13 cellular contexts compared by ENCODE assay signal in the genomic region with DNA sequence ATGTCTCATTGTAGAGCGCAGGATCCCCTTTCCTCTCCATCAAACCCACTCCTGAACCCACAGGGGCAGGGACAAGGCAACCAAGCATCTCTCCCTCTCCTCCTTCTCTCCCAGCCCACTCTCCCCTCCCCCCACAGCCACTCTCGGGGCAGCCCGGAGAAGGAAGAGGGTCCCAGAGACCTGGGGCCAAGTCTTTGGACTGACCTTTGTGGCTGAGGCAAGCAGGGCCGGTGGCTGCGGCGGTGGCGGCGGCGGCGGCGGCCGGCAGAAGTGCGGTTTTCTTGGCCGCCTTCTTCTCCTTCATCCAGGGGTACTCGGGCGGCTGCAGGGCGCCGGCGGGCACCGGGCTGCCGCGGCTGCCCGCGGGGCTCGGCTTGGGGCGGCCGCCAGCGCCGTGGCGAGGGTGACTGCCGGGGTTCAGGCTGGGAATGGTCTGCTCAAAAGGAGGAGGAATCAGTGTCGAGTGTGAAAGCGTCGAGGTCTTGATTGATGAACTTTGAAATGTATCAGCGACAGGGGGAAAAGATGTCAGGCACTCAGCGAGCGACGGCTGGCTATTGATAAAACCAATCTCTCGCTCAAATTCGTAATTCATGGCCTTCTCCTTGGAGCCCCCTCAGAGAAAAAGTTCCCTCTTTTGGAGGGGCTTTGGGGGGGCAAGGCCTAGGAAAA. TPM values are rescaled to one million over a fixed set of nuclear protein-coding genes. Genes with fewer than 3 reads are reported as not detected.
DNase-seq lines count a peak whose midpoint lies in the region; ATAC-seq, FAIRE-seq and TF ChIP-seq lines count a peak whose summit lies in the region.
"Had no signal": no experiment of that assay in that cellular context is flagged by ENCODE, and none has a peak within 500 bp of the region (broad histone marks: within the 10 kb centered on the region; RNA-seq: fewer than 3 reads in every experiment).

No MANE protein-coding gene starts in this region.

- in situ Hi-C loops in mammary epithelial cell (cut with MboI; ENCODE audit: low sequenced_read_pairs in 2 of 2) = loop anchor here in 1 of 2 donors (5.0 kb wide), 2 partner anchors 40 to 245 kb away; a partner anchor contains a TSS

- H3K9ac ChIP-seq in mammary epithelial cell (ENCODE audit: insufficient read depth, low read length) = peak overlapping the region; percentile 97
- H3K9ac ChIP-seq in stomach smooth muscle (ENCODE audit: low read length in 2 of 2) = peak overlapping the region; percentile 90 to 92
- no peak overlapping the region for H3K9ac ChIP-seq in MM.1S (ENCODE audit: low read length)

- H3K4me2 ChIP-seq in mammary epithelial cell (ENCODE audit: insufficient read depth, low read depth, low read length) = peak overlapping the region; percentile 87
- H3K4me2 ChIP-seq in MM.1S (ENCODE audit: low read depth, low read length) = no peak overlapping the region

- peak overlapping the region; percentile 50 to 82 (median 57) for H3K4me3 ChIP-seq in mammary epithelial cell (replicated peaks in 1 of 3; ENCODE audit: insufficient read depth in 1 of 3, low read depth in 2 of 3, low read length in 3 of 3)
- peak overlapping the region; percentile 24 to 33 for H3K4me3 ChIP-seq in left lung
- H3K4me3 ChIP-seq in stomach smooth muscle (ENCODE audit: low read length in 2 of 2) = peak overlapping the region; percentile 96 to 97
- no peak overlapping the region for H3K4me3 ChIP-seq in MM.1S (ENCODE audit: low read length)
- H3K4me3 ChIP-seq: K562 had no signal

- H3K4me1 ChIP-seq in mammary epithelial cell (ENCODE audit: insufficient read depth, low read length) (peaks cover 59% of the 10 kb centered on the region), left lung (peaks cover 14 to 58% of the 10 kb centered on the region in 2 donors), stomach smooth muscle (ENCODE audit: control insufficient read depth, insufficient read depth, low read length) (peaks cover 46% of the 10 kb centered on the region), MM.1S (ENCODE audit: low read length) (no peaks in the 10 kb centered on the region)

- no peaks in the 10 kb centered on the region for H3F3A ChIP-seq in MM.1S (ENCODE audit: insufficient read depth, low read length)

- no peaks in the 10 kb centered on the region for H3K9me3 ChIP-seq in mammary epithelial cell (replicated peaks; ENCODE audit: insufficient read depth, low read length)
- H3K9me3 ChIP-seq in left lung = no peaks in the 10 kb centered on the region
- H3K9me3 ChIP-seq in stomach smooth muscle (ENCODE audit: control insufficient read depth in 2 of 2, low read length in 2 of 2) = no peaks in the 10 kb centered on the region
- no peaks in the 10 kb centered on the region for H3K9me3 ChIP-seq in MM.1S (replicated peaks; ENCODE audit: insufficient read depth, low read length)
- H3K9me3 ChIP-seq: gastrocnemius medialis had no signal

- FAIRE-seq in RCC 7860 (lab: Jason Lieb, UNC) = no peak
- FAIRE-seq: K562 had no signal

- peak; percentile 30 for DNase-seq in RCC 7860 (ENCODE audit: low spot score)
- DNase-seq in mammary epithelial cell = no peak
- peak in 1 of 2 donors; percentile 80 for DNase-seq in left lung
- DNase-seq in MM.1S = no peak
- no peak for DNase-seq in occipital lobe (lab: John Stamatoyannopoulos, UW)
- no peak for DNase-seq in NK-92 treated with Interleukin-12 subunit alpha and Interleukin-12 subunit beta, amount 100 ng/mL, for 24 hours (lab: John Stamatoyannopoulos, UW)
- DNase-seq in NK-92 (lab: John Stamatoyannopoulos, UW; ENCODE audit: unreplicated experiment) = no peak
- DNase-seq: activated naive CD8-positive, alpha-beta T cell treated with anti-CD3 and anti-CD28 coated beads, Interleukin-2, amount 10 ng/mL, durations not matched to agents 7 days and 5 days; gastrocnemius medialis; GDM1; NCI-H748 treated with DMSO at 0.1 percent for 48 hours had no signal

- no peak for ATAC-seq in left lung
- ATAC-seq: gastrocnemius medialis, K562 had no signal

- no TSS peak for BruUV-seq in mammary epithelial cell (replicated peaks; lab: Mats Ljungman, UMichigan)

- H3K9me2 ChIP-seq in MM.1S (replicated peaks; ENCODE audit: insufficient read depth, low read length) = no peaks in the 10 kb centered on the region

- H4K20me1 ChIP-seq in mammary epithelial cell (ENCODE audit: insufficient read depth, low read length) (no peaks in the 10 kb centered on the region), MM.1S (ENCODE audit: insufficient read depth, low read length) (no peaks in the 10 kb centered on the region)

- dilution Hi-C loops in mammary epithelial cell (cut with HindIII; ENCODE audit: low sequenced_read_pairs) = no loop called here

- H3K27ac ChIP-seq in mammary epithelial cell (ENCODE audit: insufficient read depth, low read depth, low read length) (peak overlapping the region; percentile 97), left lung (peak overlapping the region; percentile 70 to 90), stomach smooth muscle (ENCODE audit: low read length) (peak overlapping the region; percentile 97), MM.1S (ENCODE audit: low read length) (no peak overlapping the region)

- no peak for TF ChIP-seq CTCF in mammary epithelial cell (conservative IDR thresholded peaks at IDR 0.05 in 1 of 2, IDR thresholded peaks at IDR 0.05 in 1 of 2; ENCODE audit: extremely low read depth in 1 of 2, insufficient read depth in 1 of 2, low read depth in 1 of 2, low read length in 2 of 2)
- TF ChIP-seq CTCF in left lung (IDR thresholded peaks at IDR 0.05) = no peak
- TF ChIP-seq CTCF in MM.1S (IDR thresholded peaks at IDR 0.05; ENCODE audit: low read length) = no peak

- WGBS in mammary epithelial cell (ENCODE audit: low coverage, missing lambda C conversion rate) = 2% methylated on average over 20 of the region's 40 CpGs

- intact Hi-C loops in mammary epithelial cell (cut with micrococcal nuclease) (loop anchor here (1.0 kb wide), 1 partner anchor 11 kb away; no protein-coding TSS in a partner anchor), left lung (cut with DNase I) (no loop called here)

- H2AFZ ChIP-seq in mammary epithelial cell (ENCODE audit: low read depth, low read length) = peak overlapping the region; percentile 17
- H2AFZ ChIP-seq in MM.1S (ENCODE audit: low read length) = no peak overlapping the region

- peaks cover 90% of the 10 kb centered on the region for H3K79me2 ChIP-seq in mammary epithelial cell (ENCODE audit: insufficient read depth, low read length)
- H3K79me2 ChIP-seq in MM.1S (ENCODE audit: low read length) = no peaks in the 10 kb centered on the region

- H3K36me3 ChIP-seq in mammary epithelial cell (ENCODE audit: insufficient read depth, low read length) = no peaks in the 10 kb centered on the region
- H3K36me3 ChIP-seq in left lung = peaks cover 0 to 6% of the 10 kb centered on the region in 2 donors
- H3K36me3 ChIP-seq in stomach smooth muscle (ENCODE audit: control insufficient read depth in 2 of 2, insufficient read depth in 2 of 2, low read length in 2 of 2) = no peaks in the 10 kb centered on the region
- H3K36me3 ChIP-seq in MM.1S (replicated peaks; ENCODE audit: insufficient read depth, low read length) = no peaks in the 10 kb centered on the region
- H3K36me3 ChIP-seq: gastrocnemius medialis had no signal

- H3K27me3 ChIP-seq in mammary epithelial cell (ENCODE audit: insufficient read depth, low read length) (no peaks in the 10 kb centered on the region), left lung (peaks cover 35 to 100% of the 10 kb centered on the region in 2 donors), stomach smooth muscle (ENCODE audit: control insufficient read depth in 1 of 2, insufficient read depth in 2 of 2, low read length in 2 of 2) (no peaks in the 10 kb centered on the region), MM.1S (replicated peaks; ENCODE audit: insufficient read depth, low read length) (peaks cover 49% of the 10 kb centered on the region)
- H3K27me3 ChIP-seq: gastrocnemius medialis had no signal

- CTCF ChIA-PET in mammary epithelial cell (lab: Charles Lee; ENCODE audit: low non-redundant PET) = no interaction called here

RNA-seq across cellular contexts. Expression of a gene that starts 0.4 kb away (rescaled TPM):
- total RNA-seq in mammary epithelial cell (1 to 10 TPM in 1 of 2 donors, under 1 TPM in 1; 0.50 to 1.5 TPM), left lung (1 to 10 TPM in 1 of 2 donors, under 1 TPM in 1; 0.61 to 1.4 TPM), occipital lobe (not detected)
- polyA plus RNA-seq in mammary epithelial cell = 1.3 TPM
- polyA minus RNA-seq in mammary epithelial cell = 1.3 TPM
- total RNA-seq: activated naive CD8-positive, alpha-beta T cell treated with anti-CD3 and anti-CD28 coated beads, Interleukin-2, amount 10 ng/mL, durations not matched to agents 7 days and 5 days; K562 had no signal

RNA-seq across cellular contexts. Expression of a gene that starts 6.2 kb away (rescaled TPM):
- total RNA-seq in mammary epithelial cell (1 to 10 TPM; 2.5 to 9.4 TPM), left lung (under 1 TPM; 0.50 to 0.60 TPM), occipital lobe (not detected)
- polyA plus RNA-seq in mammary epithelial cell = 6.0 TPM
- polyA minus RNA-seq in mammary epithelial cell = 14.9 TPM

RNA-seq across cellular contexts. Expression of a gene that starts 28.5 kb away (rescaled TPM):
- total RNA-seq in mammary epithelial cell = 1 to 10 TPM in 1 of 2 donors, not detected in 1; 1.5 TPM
- 1.8 TPM for polyA plus RNA-seq in mammary epithelial cell
- 9.3 TPM for polyA minus RNA-seq in mammary epithelial cell
- 1 to 10 TPM; 3.4 to 7.6 TPM for total RNA-seq in left lung
- total RNA-seq in occipital lobe = not detected
- total RNA-seq: K562 had no signal
- polyA plus RNA-seq: K562 had no signal

RNA-seq across cellular contexts. Expression of a gene that starts 41.4 kb away (rescaled TPM):
- total RNA-seq in mammary epithelial cell (10 to 100 TPM in 1 of 2 donors, 1 to 10 TPM in 1; 9.1 to 11.0 TPM), left lung (10 to 100 TPM; 16.1 to 21.6 TPM), occipital lobe (not detected)
- 8.6 TPM for polyA plus RNA-seq in mammary epithelial cell
- polyA minus RNA-seq in mammary epithelial cell = 4.3 TPM
- total RNA-seq: activated naive CD8-positive, alpha-beta T cell treated with anti-CD3 and anti-CD28 coated beads, Interleukin-2, amount 10 ng/mL, durations not matched to agents 7 days and 5 days; K562 had no signal

RNA-seq across cellular contexts. Expression of a gene that starts 45.5 kb away (rescaled TPM):
- total RNA-seq in mammary epithelial cell = 1 to 10 TPM; 3.1 to 4.7 TPM
- polyA plus RNA-seq in mammary epithelial cell = 0.71 TPM
- 1.1 TPM for polyA minus RNA-seq in mammary epithelial cell
- 1 to 10 TPM; 3.5 to 5.0 TPM for total RNA-seq in left lung
- not detected for total RNA-seq in occipital lobe
- total RNA-seq: activated naive CD8-positive, alpha-beta T cell treated with anti-CD3 and anti-CD28 coated beads, Interleukin-2, amount 10 ng/mL, durations not matched to agents 7 days and 5 days; K562 had no signal
- polyA plus RNA-seq: K562 had no signal
